In the genomic region with DNA sequence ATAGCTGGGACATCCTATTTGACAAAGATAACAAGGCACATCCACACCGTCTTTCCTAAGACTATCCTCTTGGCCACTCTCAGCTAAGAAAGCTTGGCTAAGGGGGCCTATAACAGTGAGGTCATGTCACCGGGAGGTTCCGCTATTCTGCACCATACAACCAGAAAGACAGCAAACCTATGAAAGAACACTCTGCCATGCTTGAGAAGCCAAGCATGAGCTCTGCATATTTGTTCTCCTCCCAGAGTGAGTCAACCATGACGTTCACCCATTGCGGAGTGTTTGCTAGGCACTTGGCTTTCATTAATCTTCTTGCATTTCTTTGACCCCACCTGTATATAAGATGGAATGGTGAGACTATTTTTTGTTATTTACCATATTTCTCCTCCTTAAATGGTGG, we compare ENCODE assay signal across 10 cellular contexts.
DNase-seq lines count a peak whose midpoint lies in the region; ATAC-seq and TF ChIP-seq lines count a peak whose summit lies in the region.
"Had no signal": no experiment of that assay in that cellular context is flagged by ENCODE, and none has a peak within 500 bp of the region (broad histone marks: within the 10 kb centered on the region; RNA-seq: fewer than 3 reads in every experiment).

No MANE protein-coding gene starts in this region.

- intact Hi-C loops in testis (cut with DNase I; ENCODE audit: low total_unique reads): no loop called here

- ATAC-seq in GM18502 (IDR thresholded peaks at IDR 0.05; ENCODE audit: poor library complexity, unreplicated experiment) (peak; percentile 75), GM21529 (IDR thresholded peaks at IDR 0.05; ENCODE audit: unreplicated experiment) (peak; percentile 89), HG03378 (IDR thresholded peaks at IDR 0.05; ENCODE audit: unreplicated experiment) (peak; percentile 94)
- ATAC-seq: activated T-cell treated with anti-CD3 and anti-CD28 coated beads, Interleukin-2, amount 50 U/mL, for 72 hours had no signal

- H2AFZ ChIP-seq in smooth muscle cell (ENCODE audit: low read depth): no peak overlapping the region

- H3K36me3 ChIP-seq in testis (ENCODE audit: low read depth, missing control alignments): no peaks in the 10 kb centered on the region
- H3K36me3 ChIP-seq in smooth muscle cell (ENCODE audit: low read depth): no peaks in the 10 kb centered on the region

- TF ChIP-seq CTCF in epithelial cell of proximal tubule (conservative IDR thresholded peaks at IDR 0.05; ENCODE audit: low read depth, low read length): no peak
- TF ChIP-seq CTCF in testis (IDR thresholded peaks at IDR 0.05): no peak
- TF ChIP-seq CTCF in smooth muscle cell (IDR thresholded peaks at IDR 0.05; ENCODE audit: borderline replicate concordance, insufficient read depth, poor library complexity, severe bottlenecking): no peak

- no peak overlapping the region for H3K4me2 ChIP-seq in smooth muscle cell

- TF ChIP-seq POLR2A in testis (IDR thresholded peaks at IDR 0.05): no peak

- DNase-seq in epithelial cell of proximal tubule (ENCODE audit: low read depth) (peak; percentile 78), testis (no peak), NCI-H1105 (lab: John Stamatoyannopoulos, UW) (no peak), smooth muscle cell (lab: John Stamatoyannopoulos, UW; ENCODE audit: unreplicated experiment) (no peak)
- DNase-seq in stimulated activated naive CD4-positive, alpha-beta T cell treated with Interleukin-2 at 50 U/mL for 16 hours (lab: John Stamatoyannopoulos, UW): no peak
- DNase-seq: activated T-cell treated with anti-CD3 and anti-CD28 coated beads, Interleukin-2, amount 50 U/mL, for 72 hours; HCEC 1CT had no signal

- no peak overlapping the region for H3K9ac ChIP-seq in smooth muscle cell (ENCODE audit: low read depth)

- H3F3A ChIP-seq in smooth muscle cell (ENCODE audit: low read depth): no peaks in the 10 kb centered on the region

- no peaks in the 10 kb centered on the region for H4K20me1 ChIP-seq in smooth muscle cell (ENCODE audit: low read depth)

- no peak overlapping the region for H3K27ac ChIP-seq in testis
- no peak overlapping the region for H3K27ac ChIP-seq in smooth muscle cell (ENCODE audit: low read depth)

- H3K79me2 ChIP-seq in smooth muscle cell (ENCODE audit: low read depth): no peaks in the 10 kb centered on the region

- H3K27me3 ChIP-seq in testis (no peaks in the 10 kb centered on the region), smooth muscle cell (ENCODE audit: low read depth) (peaks cover 12% of the 10 kb centered on the region)

- H3K4me3 ChIP-seq in epithelial cell of proximal tubule (ENCODE audit: low read depth, low read length) (no peak overlapping the region), testis (no peak overlapping the region), smooth muscle cell (no peak overlapping the region)

- H3K4me1 ChIP-seq in testis (no peaks in the 10 kb centered on the region), smooth muscle cell (ENCODE audit: low read depth) (no peaks in the 10 kb centered on the region)

- 88 to 91% methylated on average over 5 of the region's 5 CpGs for WGBS in testis, 2 donors
- 95% methylated on average over 5 of the region's 5 CpGs for WGBS in smooth muscle cell (ENCODE audit: low lambda C conversion rate)

- no peaks in the 10 kb centered on the region for H3K9me3 ChIP-seq in testis
- no peaks in the 10 kb centered on the region for H3K9me3 ChIP-seq in smooth muscle cell (replicated peaks; ENCODE audit: low read depth)
